In the genomic region with DNA sequence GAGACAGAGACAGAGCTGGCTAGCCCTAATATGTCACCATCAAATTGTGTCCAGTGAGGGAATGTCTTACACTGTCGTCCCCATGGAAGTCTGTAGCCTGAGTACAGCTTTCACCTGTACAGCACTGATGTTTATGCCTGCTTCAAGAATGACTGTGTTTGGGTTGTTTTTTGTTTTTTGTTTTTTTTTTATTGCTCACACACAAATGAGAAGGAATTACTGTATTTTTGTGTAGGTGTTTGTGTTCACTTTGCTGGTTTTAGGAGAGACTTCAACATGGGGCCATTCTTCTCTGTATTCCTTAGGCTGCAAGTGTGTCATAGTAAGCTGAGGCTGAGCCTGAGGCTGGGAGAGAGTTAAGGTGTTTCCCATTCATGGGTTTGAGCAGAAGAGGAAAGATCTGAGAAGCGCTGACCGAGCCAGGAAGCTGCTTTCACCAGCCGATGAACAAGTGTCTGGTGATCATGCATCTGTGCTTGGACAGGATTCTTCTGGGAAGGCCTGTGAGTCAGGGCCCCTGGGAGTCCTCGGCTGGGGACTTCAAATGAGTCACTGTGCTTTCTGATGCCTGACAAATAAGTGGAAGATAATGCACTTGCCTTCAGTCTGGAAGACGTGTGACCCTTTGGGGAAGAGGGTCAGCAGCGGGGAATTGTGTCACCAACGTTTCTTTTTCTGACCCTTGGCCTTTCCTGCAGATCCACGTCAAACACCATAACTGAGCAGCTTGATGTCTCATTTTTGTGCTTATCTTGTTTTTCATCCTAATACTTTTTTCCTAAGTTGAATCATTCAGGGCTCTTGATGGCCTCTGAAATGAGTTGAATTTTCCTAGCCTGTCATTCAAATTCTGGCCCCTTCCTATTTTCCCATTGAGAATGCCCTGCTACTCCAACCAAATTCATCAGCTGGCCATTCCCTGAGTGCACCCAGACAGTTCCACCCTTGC, we compare ENCODE assay signal across 10 cellular contexts. TPM values are rescaled to one million over a fixed set of nuclear protein-coding genes. Genes with fewer than 3 reads are reported as not detected.
A peak's percentile ranks its signal among the peaks of the same experiment; 100 is the strongest.
DNase-seq lines count a peak whose midpoint lies in the region; ATAC-seq lines count a peak whose summit lies in the region.
"Had no signal": no experiment of that assay in that cellular context is flagged by ENCODE, and none has a peak within 500 bp of the region (broad histone marks: within the 10 kb centered on the region; RNA-seq: fewer than 3 reads in every experiment).

No MANE protein-coding gene starts in this region.

- no peaks in the 10 kb centered on the region for H3K9me3 Mint-ChIP-seq in T-cell
- H3K9me3 Mint-ChIP-seq: IgD-negative memory B cell had no signal

- no peak overlapping the region for H3K27ac Mint-ChIP-seq in T-cell

- H3K4me3 Mint-ChIP-seq in T-cell, result no peak overlapping the region
- H3K4me3 Mint-ChIP-seq: IgD-negative memory B cell had no signal

- H3K36me3 ChIP-seq in skeletal muscle satellite cell (ENCODE audit: insufficient read depth, low read length), result no peaks in the 10 kb centered on the region
- H3K36me3 ChIP-seq: vagina had no signal

- peak; percentile 97 for DNase-seq in RPMI7951 (ENCODE audit: low read depth)
- DNase-seq in glomerular endothelial cell (ENCODE audit: extremely low read depth, low read depth, low spot score), result peak; percentile 57
- no peak for DNase-seq in T-cell
- DNase-seq in ureter (ENCODE audit: low spot score), result no peak
- no peak for DNase-seq in KBM-7

- no peaks in the 10 kb centered on the region for H3K36me3 Mint-ChIP-seq in T-cell
- H3K36me3 Mint-ChIP-seq: IgD-negative memory B cell had no signal

- CTCF ChIA-PET in T-cell (lab: Charles Lee), result no interaction called here

- POLR2A ChIA-PET in T-cell (lab: Charles Lee), result interaction anchor here in 1 of 2 donors (0.8 kb wide), 1 partner anchor 13 kb away, joined by 3 read pairs; no protein-coding TSS in a partner anchor

- H3K4me1 Mint-ChIP-seq in T-cell, result peaks cover 0 to under 1% (median 0%) of the 10 kb centered on the region in 3 donors

- peak overlapping the region; percentile 47 for H3K9ac ChIP-seq in skeletal muscle satellite cell (ENCODE audit: low read depth, low read length)

- no peaks in the 10 kb centered on the region for H3K27me3 ChIP-seq in skeletal muscle satellite cell (ENCODE audit: control insufficient read depth, insufficient read depth, low read length)
- H3K27me3 ChIP-seq: vagina had no signal

- peaks cover 0 to 8% of the 10 kb centered on the region in 2 donors for H3K27me3 Mint-ChIP-seq in T-cell
- H3K27me3 Mint-ChIP-seq: IgD-negative memory B cell had no signal

- peak overlapping the region; percentile 53 for H3K4me2 ChIP-seq in skeletal muscle satellite cell (ENCODE audit: low read length)

- H3K9me3 ChIP-seq in skeletal muscle satellite cell (replicated peaks; ENCODE audit: low read length), result no peaks in the 10 kb centered on the region
- H3K9me3 ChIP-seq: vagina had no signal

- no peak overlapping the region for H3K4me3 ChIP-seq in skeletal muscle satellite cell (ENCODE audit: low read length)
- H3K4me3 ChIP-seq: vagina had no signal

- peaks cover 45% of the 10 kb centered on the region for H3K4me1 ChIP-seq in skeletal muscle satellite cell (ENCODE audit: control insufficient read depth, insufficient read depth, low read length)
- H3K4me1 ChIP-seq: vagina had no signal

- peak; percentile 34 for ATAC-seq in GM21367 (IDR thresholded peaks at IDR 0.05; ENCODE audit: unreplicated experiment)
- ATAC-seq in T-cell (replicated peaks in 1 of 4), result no peak
- ATAC-seq in HG03469 (IDR thresholded peaks at IDR 0.05; ENCODE audit: unreplicated experiment), result no peak

- in situ Hi-C loops in KBM-7 (cut with MboI; ENCODE audit: low pct_unique_long_range_greater_than_20kb, low sequenced_read_pairs), result no loop called here

RNA-seq across cellular contexts. Expression of gene ZBTB38, which starts 36.7 kb away (rescaled TPM):
- 127 and 162 TPM in 2 replicates for total RNA-seq in RPMI7951 (2014; rRNA removed; shearing (Covaris generic))
- total RNA-seq in glomerular endothelial cell (79.4 and 82.7 TPM in 2 replicates), T-cell (10 to 100 TPM; 38.7 to 72.3 (median 58.2) TPM), ureter (121 TPM)
- total RNA-seq in skeletal muscle satellite cell (2012; rRNA removed), result 73.2 and 78.1 TPM in 2 replicates

Comparison
In these comparisons a context has a peak if more than half of its experiments do, and no peak if none do; other contexts are left out.
1. DNase-seq: peak in RPMI7951 (single experiment) and glomerular endothelial cell (single experiment); none in T-cell (0 of 34), ureter (single experiment) and KBM-7 (single experiment).